ENCODE assay signal across 17 cellular contexts in genomic region chr12:116415408-116416108, GRCh38.
A peak's percentile ranks its signal among the peaks of the same experiment; 100 is the strongest.
DNase-seq lines count a peak whose midpoint lies in the region; ATAC-seq, FAIRE-seq and TF ChIP-seq lines count a peak whose summit lies in the region.
"Had no signal": no experiment of that assay in that cellular context is flagged by ENCODE, and none has a peak within 500 bp of the region (broad histone marks: within the 10 kb centered on the region; RNA-seq: fewer than 3 reads in every experiment).

No MANE protein-coding gene starts in this region.

- no peak for DNase-seq in bronchial epithelial cell (ENCODE audit: low read depth)
- no peak for DNase-seq in keratinocyte (ENCODE audit: low read depth, low spot score)
- DNase-seq in trophoblast cell: no peak
- DNase-seq in UCSD-AML1 (lab: John Stamatoyannopoulos, UW; ENCODE audit: unreplicated experiment): no peak
- no peak for DNase-seq in effector CD8-positive, alpha-beta T cell (lab: John Stamatoyannopoulos, UW)
- DNase-seq: Calu3; CD8-positive, alpha-beta T cell; GF-D8; HCEC 1CT; NCI-H1436; NCI-H1930; NCI-H345; NCI-H524 treated with DMSO at 0.1 percent for 48 hours had no signal

- peak overlapping the region; percentile 16 for H2BK12ac ChIP-seq in trophoblast cell (ENCODE audit: low read length)

- peak; percentile 90 for FAIRE-seq in bronchial epithelial cell (lab: Jason Lieb, UNC)
- FAIRE-seq in keratinocyte (lab: Jason Lieb, UNC): peak; percentile 23

- peak overlapping the region; percentile 0 for H2AK5ac ChIP-seq in trophoblast cell (ENCODE audit: low read length)

- H4K8ac ChIP-seq in trophoblast cell (ENCODE audit: low read depth, low read length): peak overlapping the region; percentile 1

- H3K18ac ChIP-seq in trophoblast cell (ENCODE audit: low read length): peak overlapping the region; percentile 1

- H4K91ac ChIP-seq in trophoblast cell (ENCODE audit: low read depth, low read length): peak overlapping the region; percentile 27

- H3K23ac ChIP-seq in trophoblast cell (ENCODE audit: low read length): peak overlapping the region; percentile 18

- H3K9ac ChIP-seq in HUES6 (ENCODE audit: low read length) (peak overlapping the region; percentile 20), keratinocyte (ENCODE audit: control insufficient read depth, extremely low read depth, insufficient read depth, low read length) (no peak overlapping the region), trophoblast cell (ENCODE audit: low read length) (no peak overlapping the region)
- H3K9ac ChIP-seq: BLaER1 treated with 17β-estradiol and CSF1 and Interleukin-3, amounts not matched to agents 10 nM and 100 nM had no signal

- H3K4ac ChIP-seq in trophoblast cell (ENCODE audit: low read depth, low read length): no peak overlapping the region

- H4K20me1 ChIP-seq in keratinocyte (ENCODE audit: control insufficient read depth, extremely low read depth, insufficient read depth, low read length): no peaks in the 10 kb centered on the region
- H4K20me1 ChIP-seq: BLaER1 treated with 17β-estradiol and CSF1 and Interleukin-3, amounts not matched to agents 10 nM and 100 nM had no signal

- peak overlapping the region; percentile 0 for H2BK5ac ChIP-seq in trophoblast cell (ENCODE audit: low read depth, low read length, poor library complexity)

- no peak overlapping the region for H3K4me2 ChIP-seq in keratinocyte (ENCODE audit: control insufficient read depth, extremely low read depth, insufficient read depth, low read depth, low read length)
- H3K4me2 ChIP-seq in trophoblast cell (ENCODE audit: low read length): no peak overlapping the region
- H3K4me2 ChIP-seq: BLaER1 treated with 17β-estradiol and CSF1 and Interleukin-3, amounts not matched to agents 10 nM and 100 nM had no signal

- H3K79me1 ChIP-seq in trophoblast cell (ENCODE audit: low read length): peaks cover 29% of the 10 kb centered on the region

- H3K4me1 ChIP-seq in HUES6 (ENCODE audit: control insufficient read depth, insufficient read depth, low read length) (peaks cover 22% of the 10 kb centered on the region), keratinocyte (ENCODE audit: control insufficient read depth, extremely low read depth, insufficient read depth, low read length) (no peaks in the 10 kb centered on the region), trophoblast cell (ENCODE audit: control insufficient read depth in 1 of 2, insufficient read depth in 2 of 2, low read length in 2 of 2) (peaks cover 7 to 28% of the 10 kb centered on the region in 2 experiments)

- H3K27me3 ChIP-seq in HUES6 (ENCODE audit: control insufficient read depth, insufficient read depth, low read length) (no peaks in the 10 kb centered on the region), bronchial epithelial cell (ENCODE audit: control insufficient read depth, insufficient read depth, low read length) (peaks cover 2% of the 10 kb centered on the region), keratinocyte (ENCODE audit: control insufficient read depth, extremely low read depth, insufficient read depth, low read length) (no peaks in the 10 kb centered on the region), trophoblast cell (ENCODE audit: insufficient read depth, low read length) (no peaks in the 10 kb centered on the region)
- H3K27me3 ChIP-seq: BLaER1 treated with 17β-estradiol and CSF1 and Interleukin-3, amounts not matched to agents 10 nM and 100 nM had no signal

- TF ChIP-seq CTCF in bronchial epithelial cell (IDR thresholded peaks at IDR 0.05; ENCODE audit: insufficient read depth, low read length, severe bottlenecking) (no peak), keratinocyte (optimal IDR thresholded peaks at IDR 0.05 in 1 of 3, IDR thresholded peaks at IDR 0.05 in 1 of 3, conservative IDR thresholded peaks at IDR 0.05 in 1 of 3; ENCODE audit: extremely low read depth in 1 of 3, insufficient read depth in 2 of 3, low read length in 3 of 3) (no peak)

- no peaks in the 10 kb centered on the region for H3K36me3 ChIP-seq in HUES6 (ENCODE audit: control insufficient read depth, insufficient read depth, low read length)
- H3K36me3 ChIP-seq in bronchial epithelial cell (ENCODE audit: control insufficient read depth, insufficient read depth, low read length): no peaks in the 10 kb centered on the region
- no peaks in the 10 kb centered on the region for H3K36me3 ChIP-seq in keratinocyte (ENCODE audit: control insufficient read depth in 2 of 2, extremely low read depth in 1 of 2, insufficient read depth in 2 of 2, low read length in 2 of 2)
- H3K36me3 ChIP-seq in trophoblast cell (ENCODE audit: control insufficient read depth in 1 of 2, insufficient read depth in 2 of 2, low read length in 2 of 2): no peaks in the 10 kb centered on the region
- H3K36me3 ChIP-seq: BLaER1 treated with 17β-estradiol and CSF1 and Interleukin-3, amounts not matched to agents 10 nM and 100 nM had no signal

- H3K27ac ChIP-seq in HUES6 (ENCODE audit: low read depth, low read length) (no peak overlapping the region), keratinocyte (ENCODE audit: control insufficient read depth, insufficient read depth, low read length) (no peak overlapping the region), trophoblast cell (ENCODE audit: low read depth, low read length) (peak overlapping the region; percentile 18)
- H3K27ac ChIP-seq: BLaER1 treated with 17β-estradiol and CSF1 and Interleukin-3, amounts not matched to agents 10 nM and 100 nM had no signal

- H2BK120ac ChIP-seq in trophoblast cell (ENCODE audit: insufficient read depth, low read length, poor library complexity): peak overlapping the region; percentile 3

- ATAC-seq in HG03159 (IDR thresholded peaks at IDR 0.05; ENCODE audit: unreplicated experiment) (no peak), GM18502 (IDR thresholded peaks at IDR 0.05; ENCODE audit: poor library complexity, unreplicated experiment) (no peak)
- ATAC-seq: CD8-positive, alpha-beta T cell had no signal

- H4K12ac ChIP-seq in trophoblast cell (ENCODE audit: low read depth, low read length): no peak overlapping the region

- H3K79me2 ChIP-seq in keratinocyte (ENCODE audit: control insufficient read depth, insufficient read depth, low read length): no peaks in the 10 kb centered on the region
- H3K79me2 ChIP-seq in trophoblast cell (ENCODE audit: control insufficient read depth, insufficient read depth, low read length, poor library complexity): no peaks in the 10 kb centered on the region

- peak overlapping the region; percentile 8 for H3K14ac ChIP-seq in trophoblast cell (ENCODE audit: low read length)

- WGBS in trophoblast cell (ENCODE audit: extremely low coverage, insufficient coverage, insufficient read length): 100% methylated on average over 1 of the region's 21 CpGs

- dilution Hi-C loops in keratinocyte (cut with MboI; ENCODE audit: extremely low pct_ligation_motif_present, low sequenced_read_pairs): no loop called here

- no peak overlapping the region for H3K4me3 ChIP-seq in HUES6 (ENCODE audit: low read depth, low read length)
- no peak overlapping the region for H3K4me3 ChIP-seq in bronchial epithelial cell (ENCODE audit: low read depth, low read length)
- no peak overlapping the region for H3K4me3 ChIP-seq in keratinocyte (ENCODE audit: control insufficient read depth in 2 of 3, extremely low read depth in 1 of 3, insufficient read depth in 2 of 3, low read depth in 1 of 3, low read length in 3 of 3)
- H3K4me3 ChIP-seq in trophoblast cell (ENCODE audit: low read depth, low read length): peak overlapping the region; percentile 38
- H3K4me3 ChIP-seq: BLaER1 treated with 17β-estradiol and CSF1 and Interleukin-3, amounts not matched to agents 10 nM and 100 nM had no signal

- H2AFZ ChIP-seq in keratinocyte (ENCODE audit: control insufficient read depth, low read length) (no peak overlapping the region), trophoblast cell (ENCODE audit: insufficient read depth, low read length, poor library complexity) (no peak overlapping the region)

- no peaks in the 10 kb centered on the region for H3K9me1 ChIP-seq in keratinocyte (ENCODE audit: control insufficient read depth, extremely low read depth, insufficient read depth, low read length)

- no peaks in the 10 kb centered on the region for H3K9me3 ChIP-seq in HUES6 (ENCODE audit: control insufficient read depth, insufficient read depth, low read depth, low read length)
- no peaks in the 10 kb centered on the region for H3K9me3 ChIP-seq in keratinocyte (ENCODE audit: control insufficient read depth, low read depth, low read length)
- H3K9me3 ChIP-seq in trophoblast cell (ENCODE audit: insufficient read depth, low read depth, low read length): no peaks in the 10 kb centered on the region
- H3K9me3 ChIP-seq: BLaER1 treated with 17β-estradiol and CSF1 and Interleukin-3, amounts not matched to agents 10 nM and 100 nM had no signal
